32 cellular contexts compared by ENCODE assay signal in genomic region chr5:94932259-94932658, GRCh38.
"Had no signal": no experiment of that assay in that cellular context is flagged by ENCODE, and none has a peak within 500 bp of the region (broad histone marks: within the 10 kb centered on the region; RNA-seq: fewer than 3 reads in every experiment).

No MANE protein-coding gene starts in this region.

- DNase-seq: activated CD4-positive, alpha-beta memory T cell treated with anti-CD3 and anti-CD28 coated beads, Interleukin-2, amount 10 ng/mL, durations not matched to agents 7 days and 5 days; activated CD4-positive, alpha-beta T cell treated with anti-CD3 and anti-CD28 coated beads for 4 hours; activated CD4-positive, alpha-beta T cell treated with anti-CD3 and anti-CD28 coated beads, Interleukin-2, amount 10 ng/mL, durations not matched to agents 7 days and 5 days; activated CD4-positive, alpha-beta T cell treated with anti-CD3 and anti-CD28 coated beads, Interleukin-2, amount 50 U/mL, for 4 hours; activated CD4-positive, CD25-positive, alpha-beta regulatory T cell; activated CD4-positive, CD25-positive, alpha-beta regulatory T cell treated with anti-CD3 and anti-CD28 coated beads, Interleukin-2, amount 50 U/mL, for 72 hours; activated CD8-positive, alpha-beta memory T cell treated with anti-CD3 and anti-CD28 coated beads, Interleukin-2, amount 50 U/mL, for 48 hours; activated gamma-delta T cell; activated naive CD4-positive, alpha-beta T cell; activated naive CD4-positive, alpha-beta T cell treated with anti-CD3 and anti-CD28 coated beads, Interleukin-2, amount 10 ng/mL, durations not matched to agents 7 days and 5 days; activated naive CD8-positive, alpha-beta T cell treated with anti-CD3 and anti-CD28 coated beads, Interleukin-2, amount 10 ng/mL, durations not matched to agents 7 days and 5 days; activated T-cell treated with anti-CD3 and anti-CD28 coated beads for 4 hours; activated T-cell treated with anti-CD3 and anti-CD28 coated beads, Interleukin-2, amount 50 U/mL, for 24 hours; activated T-cell treated with anti-CD3 and anti-CD28 coated beads, Interleukin-2, amount 50 U/mL, for 72 hours; dorsolateral prefrontal cortex; effector memory CD4-positive, alpha-beta T cell; endodermal cell; foreskin melanocyte; heart right ventricle; T1000 had no signal

- H3K27ac ChIP-seq: ascending aorta, breast epithelium, cardiac muscle cell, coronary artery, dorsolateral prefrontal cortex, gastroesophageal sphincter, heart right ventricle, hepatocyte had no signal

- H3K27me3 Mint-ChIP-seq: activated CD4-positive, alpha-beta memory T cell treated with anti-CD3 and anti-CD28 coated beads, Interleukin-2, amount 10 ng/mL, durations not matched to agents 7 days and 5 days; brain; dendritic cell treated with granulocyte-macrophage colony-stimulating factor and Interleukin-4, amounts not matched to agents 40 ng/mL and 50 ng/mL, for 4 days had no signal

- H2AFZ ChIP-seq: hepatocyte had no signal

- H3K4me1 Mint-ChIP-seq: activated CD4-positive, alpha-beta memory T cell treated with anti-CD3 and anti-CD28 coated beads, Interleukin-2, amount 10 ng/mL, durations not matched to agents 7 days and 5 days; activated CD4-positive, alpha-beta T cell treated with anti-CD3 and anti-CD28 coated beads, Interleukin-2, amount 10 ng/mL, durations not matched to agents 7 days and 5 days; activated naive CD4-positive, alpha-beta T cell treated with anti-CD3 and anti-CD28 coated beads, Interleukin-2, amount 10 ng/mL, durations not matched to agents 7 days and 5 days; activated naive CD8-positive, alpha-beta T cell treated with anti-CD3 and anti-CD28 coated beads, Interleukin-2, amount 10 ng/mL, durations not matched to agents 7 days and 5 days; central memory CD8-positive, alpha-beta T cell had no signal

- H3K27ac Mint-ChIP-seq: activated CD4-positive, alpha-beta memory T cell treated with anti-CD3 and anti-CD28 coated beads, Interleukin-2, amount 10 ng/mL, durations not matched to agents 7 days and 5 days; activated CD4-positive, alpha-beta T cell treated with anti-CD3 and anti-CD28 coated beads, Interleukin-2, amount 10 ng/mL, durations not matched to agents 7 days and 5 days; activated naive CD4-positive, alpha-beta T cell treated with anti-CD3 and anti-CD28 coated beads, Interleukin-2, amount 10 ng/mL, durations not matched to agents 7 days and 5 days; activated naive CD4-positive, alpha-beta T cell treated with anti-CD3 and anti-CD28 coated beads, Interleukin-2, amount 50 U/mL, for 72 hours; activated naive CD8-positive, alpha-beta T cell treated with anti-CD3 and anti-CD28 coated beads, Interleukin-2, amount 10 ng/mL, durations not matched to agents 7 days and 5 days; activated T-cell treated with anti-CD3 and anti-CD28 coated beads, Interleukin-2, amount 50 U/mL, for 24 hours; activated T-cell treated with anti-CD3 and anti-CD28 coated beads, Interleukin-2, amount 50 U/mL, for 72 hours; brain; dendritic cell treated with granulocyte-macrophage colony-stimulating factor and Interleukin-4, amounts not matched to agents 40 ng/mL and 50 ng/mL, for 4 days; endodermal cell; T-helper 1 cell treated with Interleukin-12 subunit alpha and Interleukin-12 subunit beta and Interleukin-4 antibody, amounts not matched to agents 30 μg/mL and 1 μg/mL, for 36 hours had no signal

- H3K4me3 ChIP-seq: ascending aorta, breast epithelium, cardiac muscle cell, coronary artery, dorsolateral prefrontal cortex, gastroesophageal sphincter, heart right ventricle, hepatocyte had no signal

- H3K4me3 Mint-ChIP-seq: activated CD4-positive, alpha-beta memory T cell treated with anti-CD3 and anti-CD28 coated beads, Interleukin-2, amount 10 ng/mL, durations not matched to agents 7 days and 5 days; activated CD4-positive, alpha-beta T cell treated with anti-CD3 and anti-CD28 coated beads, Interleukin-2, amount 10 ng/mL, durations not matched to agents 7 days and 5 days; activated naive CD4-positive, alpha-beta T cell treated with anti-CD3 and anti-CD28 coated beads, Interleukin-2, amount 10 ng/mL, durations not matched to agents 7 days and 5 days; activated naive CD8-positive, alpha-beta T cell treated with anti-CD3 and anti-CD28 coated beads, Interleukin-2, amount 10 ng/mL, durations not matched to agents 7 days and 5 days; activated T-cell treated with anti-CD3 and anti-CD28 coated beads, Interleukin-2, amount 50 U/mL, for 24 hours; activated T-cell treated with anti-CD3 and anti-CD28 coated beads, Interleukin-2, amount 50 U/mL, for 72 hours; brain; central memory CD8-positive, alpha-beta T cell; dendritic cell treated with granulocyte-macrophage colony-stimulating factor and Interleukin-4, amounts not matched to agents 40 ng/mL and 50 ng/mL, for 4 days; endodermal cell; T-helper 1 cell treated with Interleukin-12 subunit alpha and Interleukin-12 subunit beta and Interleukin-4 antibody, amounts not matched to agents 30 μg/mL and 1 μg/mL, for 36 hours had no signal

- H3K27me3 ChIP-seq: ascending aorta, breast epithelium, cardiac muscle cell, dorsolateral prefrontal cortex, gastroesophageal sphincter, heart right ventricle, hepatocyte had no signal

- H3K36me3 ChIP-seq: ascending aorta, breast epithelium, cardiac muscle cell, gastroesophageal sphincter had no signal

- H3K4me2 ChIP-seq: hepatocyte had no signal

- H3K36me3 Mint-ChIP-seq: activated naive CD4-positive, alpha-beta T cell treated with anti-CD3 and anti-CD28 coated beads, Interleukin-2, amount 10 ng/mL, durations not matched to agents 7 days and 5 days; activated naive CD4-positive, alpha-beta T cell treated with anti-CD3 and anti-CD28 coated beads, Interleukin-2, amount 50 U/mL, for 72 hours; activated naive CD8-positive, alpha-beta T cell treated with anti-CD3 and anti-CD28 coated beads, Interleukin-2, amount 10 ng/mL, durations not matched to agents 7 days and 5 days; brain had no signal

- H3K9me3 Mint-ChIP-seq: activated CD4-positive, alpha-beta memory T cell treated with anti-CD3 and anti-CD28 coated beads, Interleukin-2, amount 10 ng/mL, durations not matched to agents 7 days and 5 days; activated CD4-positive, alpha-beta T cell treated with anti-CD3 and anti-CD28 coated beads, Interleukin-2, amount 10 ng/mL, durations not matched to agents 7 days and 5 days; activated naive CD4-positive, alpha-beta T cell treated with anti-CD3 and anti-CD28 coated beads, Interleukin-2, amount 10 ng/mL, durations not matched to agents 7 days and 5 days; activated naive CD4-positive, alpha-beta T cell treated with anti-CD3 and anti-CD28 coated beads, Interleukin-2, amount 50 U/mL, for 72 hours; activated naive CD8-positive, alpha-beta T cell treated with anti-CD3 and anti-CD28 coated beads, Interleukin-2, amount 10 ng/mL, durations not matched to agents 7 days and 5 days; activated T-cell treated with anti-CD3 and anti-CD28 coated beads, Interleukin-2, amount 50 U/mL, for 24 hours; activated T-cell treated with anti-CD3 and anti-CD28 coated beads, Interleukin-2, amount 50 U/mL, for 72 hours; brain; central memory CD8-positive, alpha-beta T cell; dendritic cell treated with granulocyte-macrophage colony-stimulating factor and Interleukin-4, amounts not matched to agents 40 ng/mL and 50 ng/mL, for 4 days; endodermal cell; T-helper 1 cell treated with Interleukin-12 subunit alpha and Interleukin-12 subunit beta and Interleukin-4 antibody, amounts not matched to agents 30 μg/mL and 1 μg/mL, for 36 hours had no signal

- H3K4me1 ChIP-seq: ascending aorta, breast epithelium, gastroesophageal sphincter, heart right ventricle had no signal

- ATAC-seq: activated naive CD4-positive, alpha-beta T cell treated with anti-CD3 and anti-CD28 coated beads, Interleukin-2, amount 50 U/mL, for 72 hours; activated T-cell treated with anti-CD3 and anti-CD28 coated beads, Interleukin-2, amount 50 U/mL, for 72 hours; esophagus mucosa; gastroesophageal sphincter; heart right ventricle had no signal

- H3K9me3 ChIP-seq: ascending aorta, breast epithelium, gastroesophageal sphincter, heart right ventricle had no signal

- H3K79me2 ChIP-seq: hepatocyte had no signal
